In genomic region chr5:141919218-141920129, GRCh38 we compare ENCODE assay signal across 14 cellular contexts. TPM values are rescaled to one million over a fixed set of nuclear protein-coding genes. Genes with fewer than 3 reads are reported as not detected.
"Had no signal": no experiment of that assay in that cellular context is flagged by ENCODE, and none has a peak within 500 bp of the region (broad histone marks: within the 10 kb centered on the region; RNA-seq: fewer than 3 reads in every experiment).

No MANE protein-coding gene starts in this region.

- H3K27ac ChIP-seq: epithelial cell of prostate had no signal

- FAIRE-seq: urothelium cell line had no signal

- H3K9me3 Mint-ChIP-seq: activated CD4-positive, alpha-beta memory T cell treated with anti-CD3 and anti-CD28 coated beads for 36 hours; nephron progenitor cell had no signal

- H3K27ac Mint-ChIP-seq: activated CD4-positive, alpha-beta memory T cell treated with anti-CD3 and anti-CD28 coated beads for 36 hours; nephron progenitor cell had no signal

- DNase-seq: activated CD4-positive, alpha-beta memory T cell treated with anti-CD3 and anti-CD28 coated beads for 36 hours; activated T-cell treated with anti-CD3 and anti-CD28 coated beads, Interleukin-2, amount 50 U/mL, for 48 hours; caudate nucleus; cortex of kidney; effector memory CD4-positive, alpha-beta T cell; hippocampal formation; kidney glomerular epithelial cell; mammary epithelial cell; nephron progenitor cell; stimulated activated CD4-positive, alpha-beta T cell treated with anti-CD3 and anti-CD28 coated beads, Interleukin-4, amount 100 ng/mL, for 4 hours; SW 1271 had no signal

- H3K4me3 Mint-ChIP-seq: activated CD4-positive, alpha-beta memory T cell treated with anti-CD3 and anti-CD28 coated beads for 36 hours; nephron progenitor cell had no signal

RNA-seq across cellular contexts. Expression of gene PCDH12, which starts 38.5 kb away (rescaled TPM):
- total RNA-seq: osteoblast had no signal

RNA-seq across cellular contexts. Expression of gene PCDH1, which starts 41.3 kb away (rescaled TPM):
- total RNA-seq: activated CD4-positive, alpha-beta memory T cell treated with anti-CD3 and anti-CD28 coated beads for 36 hours had no signal
